In the genomic region with DNA sequence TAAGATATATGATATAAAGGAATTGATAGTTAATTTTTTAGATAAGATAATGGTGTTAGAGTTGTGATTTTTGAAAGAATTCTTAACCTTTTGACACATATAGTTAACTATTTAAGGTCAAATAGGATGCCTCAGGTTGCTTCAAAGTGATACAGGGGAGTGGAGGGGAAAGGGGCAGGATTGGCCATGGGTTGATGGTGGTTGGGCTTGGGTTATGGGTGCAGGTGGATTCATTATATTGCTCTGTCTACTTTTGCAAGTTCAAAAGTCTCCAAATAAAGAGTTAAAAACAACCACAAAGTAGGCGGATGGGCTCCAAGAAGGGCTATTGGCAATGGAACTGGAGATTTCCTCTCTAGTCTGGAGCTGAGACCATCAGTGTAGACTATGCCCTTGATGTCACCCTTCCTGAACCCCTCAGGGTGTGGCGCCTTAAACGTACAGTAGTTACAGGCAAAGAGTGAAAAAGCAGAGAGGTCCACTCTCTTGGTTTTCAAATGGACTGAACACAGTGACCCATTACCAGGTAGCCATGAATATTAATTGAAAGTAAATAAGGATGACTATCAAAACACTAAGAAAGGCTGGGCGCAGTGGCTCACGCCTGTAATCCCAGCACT, we compare ENCODE assay signal across 17 cellular contexts.
"Had no signal": no experiment of that assay in that cellular context is flagged by ENCODE, and none has a peak within 500 bp of the region (broad histone marks: within the 10 kb centered on the region; RNA-seq: fewer than 3 reads in every experiment).

No MANE protein-coding gene starts in this region.

- H3K27me3 ChIP-seq: colonic mucosa, heart right ventricle had no signal

- H3K27me3 Mint-ChIP-seq: activated CD4-positive, alpha-beta memory T cell treated with anti-CD3 and anti-CD28 coated beads, Interleukin-2, amount 10 ng/mL, durations not matched to agents 7 days and 5 days; brain; type B pancreatic cell had no signal

- H3K9me3 Mint-ChIP-seq: activated CD4-positive, alpha-beta memory T cell treated with anti-CD3 and anti-CD28 coated beads, Interleukin-2, amount 10 ng/mL, durations not matched to agents 7 days and 5 days; brain; type B pancreatic cell had no signal

- H3K36me3 ChIP-seq: colonic mucosa, WERI-Rb-1 had no signal

- H3K79me2 ChIP-seq: parathyroid adenoma had no signal

- H3K9ac ChIP-seq: parathyroid adenoma had no signal

- H2AFZ ChIP-seq: parathyroid adenoma had no signal

- H3K27ac ChIP-seq: colonic mucosa, neutrophil, parathyroid adenoma, WERI-Rb-1 had no signal

- H3K9me3 ChIP-seq: colonic mucosa, gastroesophageal sphincter, heart right ventricle, neutrophil had no signal

- H3K27ac Mint-ChIP-seq: activated CD4-positive, alpha-beta memory T cell treated with anti-CD3 and anti-CD28 coated beads, Interleukin-2, amount 10 ng/mL, durations not matched to agents 7 days and 5 days; brain; type B pancreatic cell had no signal

- H3K4me3 ChIP-seq: colonic mucosa, gastroesophageal sphincter, heart right ventricle, SK-N-MC had no signal

- H3K4me1 Mint-ChIP-seq: activated CD4-positive, alpha-beta memory T cell treated with anti-CD3 and anti-CD28 coated beads, Interleukin-2, amount 10 ng/mL, durations not matched to agents 7 days and 5 days had no signal

- DNase-seq: activated CD4-positive, alpha-beta memory T cell treated with anti-CD3 and anti-CD28 coated beads, Interleukin-2, amount 10 ng/mL, durations not matched to agents 7 days and 5 days; activated naive CD4-positive, alpha-beta T cell treated with Interleukin-2 at 50 U/mL for 16 hours; central memory CD4-positive, alpha-beta T cell; colonic mucosa; islet precursor cell; stimulated activated CD4-positive, alpha-beta T cell treated with anti-CD3 and anti-CD28 coated beads, Interleukin-15, amount 100 ng/mL, for 24 hours; stimulated activated CD4-positive, alpha-beta T cell treated with anti-CD3 and anti-CD28 coated beads, Interleukin-4, amount 100 ng/mL, for 1 hour; stimulated activated naive CD4-positive, alpha-beta T cell treated with Interleukin-2 at 50 U/mL for 16 hours; T-helper 1 cell; WERI-Rb-1 had no signal

- H3K4me3 Mint-ChIP-seq: activated CD4-positive, alpha-beta memory T cell treated with anti-CD3 and anti-CD28 coated beads, Interleukin-2, amount 10 ng/mL, durations not matched to agents 7 days and 5 days; brain; type B pancreatic cell had no signal
